21 cellular contexts compared by ENCODE assay signal in the genomic region with DNA sequence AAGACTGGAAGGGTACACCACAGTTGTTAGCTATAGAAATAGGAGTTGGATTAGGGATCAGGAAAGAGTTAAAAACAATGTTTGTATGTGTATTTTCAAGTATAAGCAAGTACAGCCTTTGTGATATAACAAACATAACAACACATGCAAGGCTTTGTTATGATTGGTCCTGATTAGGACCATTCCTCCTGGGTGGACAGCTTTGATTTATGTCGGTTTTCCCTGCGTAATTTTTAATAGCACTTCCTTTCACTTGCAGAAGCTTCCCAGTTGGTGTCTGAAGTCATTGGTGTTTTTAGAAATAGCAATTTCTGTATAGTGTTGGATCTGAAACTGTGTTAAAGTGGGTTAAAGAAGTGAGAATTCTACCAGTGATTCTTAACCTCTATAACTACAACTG.
"Had no signal": no experiment of that assay in that cellular context is flagged by ENCODE, and none has a peak within 500 bp of the region (broad histone marks: within the 10 kb centered on the region; RNA-seq: fewer than 3 reads in every experiment).

No MANE protein-coding gene starts in this region.

- DNase-seq: activated CD4-positive, alpha-beta memory T cell treated with anti-CD3 and anti-CD28 coated beads for 36 hours; activated CD4-positive, alpha-beta T cell treated with anti-CD3 and anti-CD28 coated beads for 48 hours; activated effector memory CD4-positive, alpha-beta T cell treated with Interleukin-2 at 50 U/mL for 16 hours; activated naive CD4-positive, alpha-beta T cell treated with anti-CD3 and anti-CD28 coated beads for 36 hours; activated naive CD8-positive, alpha-beta T cell treated with anti-CD3 and anti-CD28 coated beads, Interleukin-2, amount 50 U/mL, for 24 hours; activated T-cell treated with anti-CD3 and anti-CD28 coated beads, Interleukin-2, amount 50 U/mL, for 72 hours; anterior cingulate cortex; body of pancreas; dorsolateral prefrontal cortex; endodermal cell; foreskin keratinocyte; kidney; lower lobe of right lung; natural killer cell; psoas muscle; right cardiac atrium; stimulated activated CD4-positive, alpha-beta T cell treated with anti-CD3 and anti-CD28 coated beads, Interleukin-4, amount 100 ng/mL, for 24 hours; stimulated activated naive CD4-positive, alpha-beta T cell treated with Interleukin-2 at 50 U/mL for 16 hours; upper lobe of left lung had no signal

- FAIRE-seq: kidney had no signal

- H3K36me3 ChIP-seq: lower lobe of right lung, upper lobe of left lung had no signal

- H3K4me1 ChIP-seq: foreskin keratinocyte had no signal

- H3K27ac ChIP-seq: body of pancreas, dorsolateral prefrontal cortex, epithelial cell of prostate, foreskin keratinocyte, lower lobe of right lung, psoas muscle had no signal

- H3K9me3 ChIP-seq: body of pancreas, upper lobe of left lung had no signal

- H3K4me3 ChIP-seq: body of pancreas, dorsolateral prefrontal cortex, lower lobe of right lung, psoas muscle, upper lobe of left lung had no signal

- H3K27me3 ChIP-seq: body of pancreas, dorsolateral prefrontal cortex, foreskin keratinocyte, upper lobe of left lung had no signal

- ATAC-seq: activated naive CD8-positive, alpha-beta T cell treated with anti-CD3 and anti-CD28 coated beads, Interleukin-2, amount 50 U/mL, for 24 hours; activated T-cell treated with anti-CD3 and anti-CD28 coated beads, Interleukin-2, amount 50 U/mL, for 72 hours; body of pancreas; foreskin keratinocyte; left lobe of liver; lower lobe of right lung; natural killer cell; psoas muscle; right cardiac atrium had no signal
